ENCODE assay signal across 1 cellular context in the genomic region with DNA sequence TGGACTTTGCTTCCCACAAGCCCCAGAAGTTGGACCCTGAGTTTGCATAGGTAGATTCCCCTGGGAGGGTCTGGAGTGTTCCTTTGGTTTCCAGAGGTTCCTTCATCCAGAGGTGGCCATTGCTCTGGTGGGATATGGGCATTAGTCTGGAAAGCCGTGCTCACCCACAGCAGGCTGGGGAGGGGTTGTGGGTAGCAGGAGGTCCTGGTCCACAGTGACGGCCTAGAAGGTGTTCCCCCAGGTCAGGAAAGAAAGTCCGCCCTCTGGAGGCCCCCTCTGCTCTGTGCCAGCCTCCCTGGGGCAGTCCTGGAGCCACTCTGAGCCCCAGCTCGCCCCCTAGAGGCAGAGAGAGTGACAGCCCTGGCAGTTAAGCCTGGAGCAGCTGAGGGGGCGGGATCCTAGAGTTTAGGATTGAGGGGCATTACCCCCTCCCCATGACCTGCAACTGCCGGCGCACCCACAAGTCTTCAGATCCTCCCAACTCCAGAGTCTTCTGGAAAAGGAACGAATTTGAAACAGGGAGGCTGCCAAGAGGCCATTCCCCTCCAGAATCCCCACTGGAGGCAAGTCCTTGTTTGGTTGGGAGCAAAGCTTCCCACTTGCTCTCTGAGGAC.
TF ChIP-seq lines count a peak whose summit lies in the region.

No MANE protein-coding gene starts in this region.

TF ChIP-seq in K562, 482 proteins besides CTCF, POLR2A, EP300 and RAD21 (continued from another document and continues in another):
- TF ChIP-seq, protein P1, sequence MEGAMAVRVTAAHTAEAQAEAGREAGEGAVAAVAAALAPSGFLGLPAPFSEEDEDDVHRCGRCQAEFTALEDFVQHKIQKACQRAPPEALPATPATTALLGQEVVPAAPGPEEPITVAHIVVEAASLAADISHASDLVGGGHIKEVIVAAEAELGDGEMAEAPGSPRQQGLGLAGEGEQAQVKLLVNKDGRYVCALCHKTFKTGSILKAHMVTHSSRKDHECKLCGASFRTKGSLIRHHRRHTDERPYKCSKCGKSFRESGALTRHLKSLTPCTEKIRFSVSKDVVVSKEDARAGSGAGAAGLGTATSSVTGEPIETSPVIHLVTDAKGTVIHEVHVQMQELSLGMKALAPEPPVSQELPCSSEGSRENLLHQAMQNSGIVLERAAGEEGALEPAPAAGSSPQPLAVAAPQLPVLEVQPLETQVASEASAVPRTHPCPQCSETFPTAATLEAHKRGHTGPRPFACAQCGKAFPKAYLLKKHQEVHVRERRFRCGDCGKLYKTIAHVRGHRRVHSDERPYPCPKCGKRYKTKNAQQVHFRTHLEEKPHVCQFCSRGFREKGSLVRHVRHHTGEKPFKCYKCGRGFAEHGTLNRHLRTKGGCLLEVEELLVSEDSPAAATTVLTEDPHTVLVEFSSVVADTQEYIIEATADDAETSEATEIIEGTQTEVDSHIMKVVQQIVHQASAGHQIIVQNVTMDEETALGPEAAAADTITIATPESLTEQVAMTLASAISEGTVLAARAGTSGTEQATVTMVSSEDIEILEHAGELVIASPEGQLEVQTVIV (CRISPR knock-in tag; IDR thresholded peaks at IDR 0.05; ENCODE audit: borderline replicate concordance): no peak
- TF ChIP-seq SRSF9 (IDR thresholded peaks at IDR 0.05; ENCODE audit: borderline replicate concordance, low read depth, low read length): no peak
- TF ChIP-seq SRSF1 (IDR thresholded peaks at IDR 0.05; ENCODE audit: low read depth, low read length): no peak
- no peak for TF ChIP-seq SMAD2 (IDR thresholded peaks at IDR 0.05; ENCODE audit: low read depth, low read length)
- TF ChIP-seq RBBP5 (IDR thresholded peaks at IDR 0.05; ENCODE audit: borderline replicate concordance, insufficient read depth, low read length, poor library complexity, severe bottlenecking): no peak
- TF ChIP-seq, protein P2, sequence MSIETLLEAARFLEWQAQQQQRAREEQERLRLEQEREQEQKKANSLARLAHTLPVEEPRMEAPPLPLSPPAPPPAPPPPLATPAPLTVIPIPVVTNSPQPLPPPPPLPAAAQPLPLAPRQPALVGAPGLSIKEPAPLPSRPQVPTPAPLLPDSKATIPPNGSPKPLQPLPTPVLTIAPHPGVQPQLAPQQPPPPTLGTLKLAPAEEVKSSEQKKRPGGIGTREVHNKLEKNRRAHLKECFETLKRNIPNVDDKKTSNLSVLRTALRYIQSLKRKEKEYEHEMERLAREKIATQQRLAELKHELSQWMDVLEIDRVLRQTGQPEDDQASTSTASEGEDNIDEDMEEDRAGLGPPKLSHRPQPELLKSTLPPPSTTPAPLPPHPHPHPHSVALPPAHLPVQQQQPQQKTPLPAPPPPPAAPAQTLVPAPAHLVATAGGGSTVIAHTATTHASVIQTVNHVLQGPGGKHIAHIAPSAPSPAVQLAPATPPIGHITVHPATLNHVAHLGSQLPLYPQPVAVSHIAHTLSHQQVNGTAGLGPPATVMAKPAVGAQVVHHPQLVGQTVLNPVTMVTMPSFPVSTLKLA (conservative IDR thresholded peaks at IDR 0.05): peak in 1 of 2 experiments; percentile 30; a peak in 1 of 4 replicates
- TF ChIP-seq STAT5A (IDR thresholded peaks at IDR 0.05; ENCODE audit: borderline replicate concordance, low read length): no peak
- TF ChIP-seq HMGN3 (IDR thresholded peaks at IDR 0.05; ENCODE audit: borderline replicate concordance, extremely low read depth, insufficient read length, low read depth, low read length): no peak
- TF ChIP-seq RBM22 (IDR thresholded peaks at IDR 0.05; ENCODE audit: low read depth, low read length, poor library complexity, severe bottlenecking): no peak
- TF ChIP-seq CSDE1 (IDR thresholded peaks at IDR 0.05): no peak
- TF ChIP-seq XRCC3 (IDR thresholded peaks at IDR 0.05): no peak
- peak; percentile 30; the same call in 1 of the 2 replicates for TF ChIP-seq TOE1 (IDR thresholded peaks at IDR 0.05; ENCODE audit: borderline replicate concordance)
- no peak for TF ChIP-seq TOE1 (CRISPR knock-in tag; IDR thresholded peaks at IDR 0.05; ENCODE audit: borderline replicate concordance, low read depth)
- TF ChIP-seq, protein P3, sequence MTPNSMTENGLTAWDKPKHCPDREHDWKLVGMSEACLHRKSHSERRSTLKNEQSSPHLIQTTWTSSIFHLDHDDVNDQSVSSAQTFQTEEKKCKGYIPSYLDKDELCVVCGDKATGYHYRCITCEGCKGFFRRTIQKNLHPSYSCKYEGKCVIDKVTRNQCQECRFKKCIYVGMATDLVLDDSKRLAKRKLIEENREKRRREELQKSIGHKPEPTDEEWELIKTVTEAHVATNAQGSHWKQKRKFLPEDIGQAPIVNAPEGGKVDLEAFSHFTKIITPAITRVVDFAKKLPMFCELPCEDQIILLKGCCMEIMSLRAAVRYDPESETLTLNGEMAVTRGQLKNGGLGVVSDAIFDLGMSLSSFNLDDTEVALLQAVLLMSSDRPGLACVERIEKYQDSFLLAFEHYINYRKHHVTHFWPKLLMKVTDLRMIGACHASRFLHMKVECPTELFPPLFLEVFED (CRISPR knock-in tag; conservative IDR thresholded peaks at IDR 0.05): no peak
- peak; percentile 21; the same call in 1 of the 2 replicates for TF ChIP-seq ZNF592 (IDR thresholded peaks at IDR 0.05)
- no peak for TF ChIP-seq PHF8 (IDR thresholded peaks at IDR 0.05; ENCODE audit: borderline replicate concordance, low read length)
- TF ChIP-seq CBX5 (IDR thresholded peaks at IDR 0.05; ENCODE audit: borderline replicate concordance, low read depth): no peak
- no peak for TF ChIP-seq NELFE (IDR thresholded peaks at IDR 0.05; ENCODE audit: insufficient read depth, insufficient read length)
- no peak for TF ChIP-seq NCOA4 (IDR thresholded peaks at IDR 0.05; ENCODE audit: partially characterized antibody)
- 0 out of 2 replicates have a peak, but pooled peaks have one; percentile 14 for TF ChIP-seq ESRRA (IDR thresholded peaks at IDR 0.05; ENCODE audit: borderline replicate concordance, low read depth)
- TF ChIP-seq ZNF695 (CRISPR knock-in tag; IDR thresholded peaks at IDR 0.05): no peak
- TF ChIP-seq ARID1B (IDR thresholded peaks at IDR 0.05): no peak
- TF ChIP-seq, protein P4, sequence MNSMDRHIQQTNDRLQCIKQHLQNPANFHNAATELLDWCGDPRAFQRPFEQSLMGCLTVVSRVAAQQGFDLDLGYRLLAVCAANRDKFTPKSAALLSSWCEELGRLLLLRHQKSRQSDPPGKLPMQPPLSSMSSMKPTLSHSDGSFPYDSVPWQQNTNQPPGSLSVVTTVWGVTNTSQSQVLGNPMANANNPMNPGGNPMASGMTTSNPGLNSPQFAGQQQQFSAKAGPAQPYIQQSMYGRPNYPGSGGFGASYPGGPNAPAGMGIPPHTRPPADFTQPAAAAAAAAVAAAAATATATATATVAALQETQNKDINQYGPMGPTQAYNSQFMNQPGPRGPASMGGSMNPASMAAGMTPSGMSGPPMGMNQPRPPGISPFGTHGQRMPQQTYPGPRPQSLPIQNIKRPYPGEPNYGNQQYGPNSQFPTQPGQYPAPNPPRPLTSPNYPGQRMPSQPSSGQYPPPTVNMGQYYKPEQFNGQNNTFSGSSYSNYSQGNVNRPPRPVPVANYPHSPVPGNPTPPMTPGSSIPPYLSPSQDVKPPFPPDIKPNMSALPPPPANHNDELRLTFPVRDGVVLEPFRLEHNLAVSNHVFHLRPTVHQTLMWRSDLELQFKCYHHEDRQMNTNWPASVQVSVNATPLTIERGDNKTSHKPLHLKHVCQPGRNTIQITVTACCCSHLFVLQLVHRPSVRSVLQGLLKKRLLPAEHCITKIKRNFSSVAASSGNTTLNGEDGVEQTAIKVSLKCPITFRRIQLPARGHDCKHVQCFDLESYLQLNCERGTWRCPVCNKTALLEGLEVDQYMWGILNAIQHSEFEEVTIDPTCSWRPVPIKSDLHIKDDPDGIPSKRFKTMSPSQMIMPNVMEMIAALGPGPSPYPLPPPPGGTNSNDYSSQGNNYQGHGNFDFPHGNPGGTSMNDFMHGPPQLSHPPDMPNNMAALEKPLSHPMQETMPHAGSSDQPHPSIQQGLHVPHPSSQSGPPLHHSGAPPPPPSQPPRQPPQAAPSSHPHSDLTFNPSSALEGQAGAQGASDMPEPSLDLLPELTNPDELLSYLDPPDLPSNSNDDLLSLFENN (IDR thresholded peaks at IDR 0.05; ENCODE audit: low read depth in 2 of 2, low read length in 2 of 2): no peak
- TF ChIP-seq CHD1 (IDR thresholded peaks at IDR 0.05; ENCODE audit: low read length): no peak
- no peak for TF ChIP-seq FOXP1 (CRISPR knock-in tag; IDR thresholded peaks at IDR 0.05)
- TF ChIP-seq, protein P5, sequence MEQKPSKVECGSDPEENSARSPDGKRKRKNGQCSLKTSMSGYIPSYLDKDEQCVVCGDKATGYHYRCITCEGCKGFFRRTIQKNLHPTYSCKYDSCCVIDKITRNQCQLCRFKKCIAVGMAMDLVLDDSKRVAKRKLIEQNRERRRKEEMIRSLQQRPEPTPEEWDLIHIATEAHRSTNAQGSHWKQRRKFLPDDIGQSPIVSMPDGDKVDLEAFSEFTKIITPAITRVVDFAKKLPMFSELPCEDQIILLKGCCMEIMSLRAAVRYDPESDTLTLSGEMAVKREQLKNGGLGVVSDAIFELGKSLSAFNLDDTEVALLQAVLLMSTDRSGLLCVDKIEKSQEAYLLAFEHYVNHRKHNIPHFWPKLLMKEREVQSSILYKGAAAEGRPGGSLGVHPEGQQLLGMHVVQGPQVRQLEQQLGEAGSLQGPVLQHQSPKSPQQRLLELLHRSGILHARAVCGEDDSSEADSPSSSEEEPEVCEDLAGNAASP (IDR thresholded peaks at IDR 0.05): no peak
- TF ChIP-seq ATF7 (IDR thresholded peaks at IDR 0.05): no peak
- no peak for TF ChIP-seq TBP (optimal IDR thresholded peaks at IDR 0.05; ENCODE audit: low read depth, low read length)
- no peak for TF ChIP-seq ZNF318 (IDR thresholded peaks at IDR 0.05; ENCODE audit: borderline replicate concordance in 1 of 2, low read depth in 1 of 2)
- no peak for TF ChIP-seq ELF1 (tag; IDR thresholded peaks at IDR 0.05)
